Comparison of ENCODE assay signal across 10 cellular contexts in the genomic region with DNA sequence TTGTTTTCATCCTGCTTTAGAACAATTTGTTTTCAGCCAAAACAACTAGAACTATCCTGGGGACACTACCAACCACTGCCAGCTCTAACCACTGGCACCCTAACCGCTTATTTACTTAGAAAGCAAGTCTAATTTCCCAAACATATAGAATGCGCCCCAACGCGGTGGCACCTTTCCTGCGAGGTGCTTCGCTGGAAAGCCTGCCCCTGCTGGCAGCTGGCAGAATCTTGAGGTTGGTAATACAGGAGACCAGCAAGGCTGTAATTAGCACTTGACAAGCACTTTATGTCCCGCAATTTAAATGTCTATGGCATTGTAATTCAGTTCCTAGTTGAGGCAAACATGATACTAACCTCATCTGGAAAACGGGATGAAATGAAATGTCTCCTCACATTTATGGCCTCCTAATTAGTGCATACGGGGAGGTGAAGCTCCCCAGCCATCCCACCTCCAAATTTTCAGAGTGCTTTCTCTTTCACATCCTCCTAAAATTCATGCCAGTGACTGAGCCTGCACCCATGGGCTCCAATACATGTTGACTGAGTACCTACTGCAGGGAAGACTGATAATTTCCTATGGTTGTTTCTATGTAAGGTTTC. TPM values are rescaled to one million over a fixed set of nuclear protein-coding genes. Genes with fewer than 3 reads are reported as not detected.
DNase-seq lines count a peak whose midpoint lies in the region; ATAC-seq and TF ChIP-seq lines count a peak whose summit lies in the region.
"Had no signal": no experiment of that assay in that cellular context is flagged by ENCODE, and none has a peak within 500 bp of the region (broad histone marks: within the 10 kb centered on the region; RNA-seq: fewer than 3 reads in every experiment).

No MANE protein-coding gene starts in this region.

- no peaks in the 10 kb centered on the region for H3K36me3 Mint-ChIP-seq in CD14-positive monocyte
- H3K36me3 Mint-ChIP-seq in effector memory CD8-positive, alpha-beta T cell (ENCODE audit: insufficient read depth), result peaks cover 3% of the 10 kb centered on the region

- peaks cover 3% of the 10 kb centered on the region for H3K4me1 Mint-ChIP-seq in CD14-positive monocyte
- H3K4me1 Mint-ChIP-seq in effector memory CD8-positive, alpha-beta T cell (ENCODE audit: low read depth in 2 of 2), result no peaks in the 10 kb centered on the region

- WGBS in prostate gland, result 11% methylated on average over 9 of the region's 9 CpGs

- no peak for ATAC-seq in effector memory CD8-positive, alpha-beta T cell (replicated peaks)
- ATAC-seq in HG02588 (IDR thresholded peaks at IDR 0.05; ENCODE audit: unreplicated experiment), result no peak

- no peak overlapping the region for H3K27ac ChIP-seq in WERI-Rb-1
- no peak overlapping the region for H3K27ac ChIP-seq in SJCRH30
- H3K27ac ChIP-seq in prostate gland, result no peak overlapping the region
- H3K27ac ChIP-seq: ascending aorta had no signal

- TF ChIP-seq CTCF in CD14-positive monocyte (IDR thresholded peaks at IDR 0.05), result peak; percentile 53
- TF ChIP-seq CTCF in GM13977 (IDR thresholded peaks at IDR 0.05; ENCODE audit: extremely low read depth, insufficient read depth, missing control alignments), result peak; percentile 35
- TF ChIP-seq CTCF in WERI-Rb-1 (IDR thresholded peaks at IDR 0.05; ENCODE audit: low read depth, low read length), result peak; percentile 61
- TF ChIP-seq CTCF in kidney epithelial cell (IDR thresholded peaks at IDR 0.05; ENCODE audit: insufficient read depth, low read length, poor library complexity, severe bottlenecking), result peak; percentile 62
- TF ChIP-seq CTCF in prostate gland (IDR thresholded peaks at IDR 0.05), result peak in 1 of 4 experiments; percentile 11

- in situ Hi-C loops in GM13977 (cut with MboI; ENCODE audit: low pct_unique_long_range_greater_than_20kb, low sequenced_read_pairs, unreplicated experiment), result no loop called here

- H3K27me3 Mint-ChIP-seq in CD14-positive monocyte (ENCODE audit: low read depth in 3 of 3), result peaks cover 4 to 14% (median 12%) of the 10 kb centered on the region in 3 donors
- peaks cover 50 to 60% of the 10 kb centered on the region in 2 donors for H3K27me3 Mint-ChIP-seq in effector memory CD8-positive, alpha-beta T cell

- H3K27me3 ChIP-seq in WERI-Rb-1 (ENCODE audit: insufficient read depth, low read depth, severe bottlenecking) (no peaks in the 10 kb centered on the region), kidney epithelial cell (ENCODE audit: control insufficient read depth, insufficient read depth, low read length) (no peaks in the 10 kb centered on the region), SJCRH30 (peaks cover 4% of the 10 kb centered on the region; the same call in 1 of the 2 replicates), prostate gland (replicated peaks; ENCODE audit: insufficient read depth) (no peaks in the 10 kb centered on the region)
- H3K27me3 ChIP-seq: ascending aorta had no signal

- intact Hi-C loops in CD14-positive monocyte (cut with micrococcal nuclease) (no loop called here), prostate gland (cut with DNase I) (no loop called here)

- peaks cover 0 to 18% (median 5%) of the 10 kb centered on the region in 7 donors for H3K9me3 Mint-ChIP-seq in CD14-positive monocyte
- no peaks in the 10 kb centered on the region for H3K9me3 Mint-ChIP-seq in effector memory CD8-positive, alpha-beta T cell

- H3K4me1 ChIP-seq in SJCRH30 (no peaks in the 10 kb centered on the region), prostate gland (replicated peaks) (no peaks in the 10 kb centered on the region)
- H3K4me1 ChIP-seq: ascending aorta had no signal

- H3K9me3 ChIP-seq in WERI-Rb-1 (ENCODE audit: severe bottlenecking) (peaks cover 6% of the 10 kb centered on the region), SJCRH30 (replicated peaks) (no peaks in the 10 kb centered on the region), prostate gland (no peaks in the 10 kb centered on the region)

- DNase-seq in CD14-positive monocyte (ENCODE audit: low spot score) (no peak), GM13977 (ENCODE audit: low spot score) (no peak), WERI-Rb-1 (no peak), kidney epithelial cell (ENCODE audit: low read depth) (no peak), SJCRH30 (no peak), prostate gland (ENCODE audit: low spot score) (no peak)
- no peak for DNase-seq in effector memory CD8-positive, alpha-beta T cell
- DNase-seq: T-helper 1 cell had no signal

- TF ChIP-seq POLR2A in prostate gland (IDR thresholded peaks at IDR 0.05), result no peak

- H3K27ac Mint-ChIP-seq in CD14-positive monocyte, result no peak overlapping the region
- no peak overlapping the region for H3K27ac Mint-ChIP-seq in effector memory CD8-positive, alpha-beta T cell

- H3K36me3 ChIP-seq in WERI-Rb-1 (peaks cover 3% of the 10 kb centered on the region; the same call in 1 of the 2 replicates), kidney epithelial cell (ENCODE audit: control insufficient read depth, insufficient read depth, low read length) (no peaks in the 10 kb centered on the region), SJCRH30 (no peaks in the 10 kb centered on the region), prostate gland (no peaks in the 10 kb centered on the region)
- H3K36me3 ChIP-seq: ascending aorta had no signal

- H3K4me3 ChIP-seq in WERI-Rb-1 (ENCODE audit: low read depth, low read length), result no peak overlapping the region
- no peak overlapping the region for H3K4me3 ChIP-seq in kidney epithelial cell (ENCODE audit: low read depth, low read length)
- no peak overlapping the region for H3K4me3 ChIP-seq in SJCRH30
- H3K4me3 ChIP-seq in prostate gland, result no peak overlapping the region
- H3K4me3 ChIP-seq: ascending aorta had no signal

- H3K4me3 Mint-ChIP-seq in CD14-positive monocyte, result no peak overlapping the region
- H3K4me3 Mint-ChIP-seq in effector memory CD8-positive, alpha-beta T cell, result no peak overlapping the region

RNA-seq across cellular contexts. Expression of gene GABBR2, which starts 30.4 kb away (rescaled TPM):
- not detected for polyA plus RNA-seq in CD14-positive monocyte
- total RNA-seq in kidney epithelial cell, result 9.7 and 10.8 TPM in 2 replicates
- total RNA-seq in SJCRH30 (2014; rRNA removed; shearing (Covaris generic)), result not detected in 2 replicates
- total RNA-seq in prostate gland, result under 1 TPM in 1 of 2 donors, not detected in 1; 0.97 TPM
- total RNA-seq: ascending aorta had no signal
